In the genomic region with DNA sequence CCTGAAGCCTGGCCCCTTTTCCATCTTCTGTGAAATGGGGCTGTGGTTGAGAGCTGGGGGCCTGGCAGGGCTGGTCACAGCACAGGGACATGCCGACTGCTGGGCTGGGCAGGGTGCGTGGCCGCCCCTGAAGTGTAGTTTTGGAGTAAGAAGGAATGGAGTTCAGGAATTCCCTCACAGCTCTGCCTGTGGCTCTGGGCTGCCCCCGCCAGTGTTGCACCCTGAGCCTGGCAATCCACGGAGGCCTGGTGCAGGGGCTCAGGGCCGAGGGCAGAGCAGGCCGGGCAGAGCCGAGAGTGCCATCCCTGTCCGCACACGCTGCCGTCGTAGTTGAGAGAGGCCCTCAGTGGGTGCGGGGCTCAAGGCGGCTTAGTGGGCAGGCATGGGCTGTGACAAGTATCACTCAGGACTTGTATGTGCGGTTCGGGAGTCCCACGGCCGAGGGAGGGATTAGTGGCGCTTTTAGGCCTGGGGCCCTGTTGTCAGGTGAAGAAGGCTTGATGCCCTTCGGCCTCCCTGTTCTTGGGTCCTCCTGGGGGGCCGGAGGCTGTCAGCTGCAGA, we compare ENCODE assay signal across 22 cellular contexts. TPM values are rescaled to one million over a fixed set of nuclear protein-coding genes. Genes with fewer than 3 reads are reported as not detected.
DNase-seq lines count a peak whose midpoint lies in the region; ATAC-seq and TF ChIP-seq lines count a peak whose summit lies in the region.
"Had no signal": no experiment of that assay in that cellular context is flagged by ENCODE, and none has a peak within 500 bp of the region (broad histone marks: within the 10 kb centered on the region; RNA-seq: fewer than 3 reads in every experiment).

No MANE protein-coding gene starts in this region.

- H3K4me3 Mint-ChIP-seq in mesothelial cell of epicardium (no peak overlapping the region), type B pancreatic cell (no peak overlapping the region)
- H3K4me3 Mint-ChIP-seq: CD4-positive, CD25-positive, alpha-beta regulatory T cell; H9; IgD-negative memory B cell had no signal

- H3K4me1 ChIP-seq in right cardiac atrium (ENCODE audit: control insufficient read depth, insufficient read depth, low read length) (no peaks in the 10 kb centered on the region), endocrine pancreas (ENCODE audit: control insufficient read depth, insufficient read depth, low read length) (no peaks in the 10 kb centered on the region)

- DNase-seq in right cardiac atrium (peak in 2 of 3 donors; percentile 6 to 31), left cardiac atrium (no peak), mesothelial cell of epicardium (ENCODE audit: low spot score in 2 of 2, unreplicated experiment in 2 of 2) (no peak), type B pancreatic cell (ENCODE audit: extremely low spot score, unreplicated experiment) (no peak), lower leg skin (ENCODE audit: low spot score in 2 of 2) (no peak)
- DNase-seq in activated naive CD4-positive, alpha-beta T cell treated with anti-CD3 and anti-CD28 coated beads, Interleukin-2, amount 50 U/mL, for 16 hours: no peak
- DNase-seq: ACHN; CD4-positive, CD25-positive, alpha-beta regulatory T cell; NCI-H1092; NCI-H1436 treated with DMSO at 0.1 percent for 48 hours; NCI-H1930; NCI-H446 treated with DMSO at 0.1 percent for 48 hours; SIG-M5 had no signal

- H3K4me3 ChIP-seq in right cardiac atrium (ENCODE audit: low read length) (no peak overlapping the region), endocrine pancreas (ENCODE audit: control insufficient read depth, insufficient read depth, low read length) (no peak overlapping the region), lower leg skin (ENCODE audit: low read depth, poor library complexity, severe bottlenecking) (no peak overlapping the region)
- H3K4me3 ChIP-seq: GM23248, SK-N-MC had no signal

- H3K27ac ChIP-seq in right cardiac atrium (ENCODE audit: low read length): no peak overlapping the region
- H3K27ac ChIP-seq: GM23248, SK-N-MC had no signal

- no peak for TF ChIP-seq POLR2A in lower leg skin (IDR thresholded peaks at IDR 0.05)

- H3K27me3 ChIP-seq in right cardiac atrium (ENCODE audit: control insufficient read depth, insufficient read depth) (no peaks in the 10 kb centered on the region), endocrine pancreas (ENCODE audit: control insufficient read depth, insufficient read depth, low read length) (no peaks in the 10 kb centered on the region)
- H3K27me3 ChIP-seq: BE2C had no signal

- peaks cover 41% of the 10 kb centered on the region for H3K4me1 Mint-ChIP-seq in mesothelial cell of epicardium
- peaks cover 16% of the 10 kb centered on the region for H3K4me1 Mint-ChIP-seq in type B pancreatic cell (ENCODE audit: unreplicated experiment)

- peak overlapping the region; percentile 94 for H3K27ac Mint-ChIP-seq in mesothelial cell of epicardium
- H3K27ac Mint-ChIP-seq in type B pancreatic cell: peak overlapping the region; percentile 54
- H3K27ac Mint-ChIP-seq: CD4-positive, CD25-positive, alpha-beta regulatory T cell had no signal

- WGBS in right cardiac atrium: 95% methylated on average over 21 of the region's 21 CpGs
- 94 to 95% methylated on average over 18 to 21 of the region's 21 CpGs for WGBS in lower leg skin, 2 donors

- H3K9me3 Mint-ChIP-seq in mesothelial cell of epicardium (no peaks in the 10 kb centered on the region), type B pancreatic cell (no peaks in the 10 kb centered on the region)
- H3K9me3 Mint-ChIP-seq: IgD-negative memory B cell had no signal

- H3K36me3 ChIP-seq in endocrine pancreas (ENCODE audit: control insufficient read depth, insufficient read depth, low read length): peaks cover 8% of the 10 kb centered on the region

- H3K9ac ChIP-seq in endocrine pancreas (ENCODE audit: control insufficient read depth, insufficient read depth, low read length): peak overlapping the region; percentile 25
- H3K9ac ChIP-seq: GM23248 had no signal

- H3K27me3 Mint-ChIP-seq in mesothelial cell of epicardium (ENCODE audit: low read depth): no peaks in the 10 kb centered on the region
- H3K27me3 Mint-ChIP-seq in type B pancreatic cell: no peaks in the 10 kb centered on the region
- H3K27me3 Mint-ChIP-seq: CD4-positive, CD25-positive, alpha-beta regulatory T cell; IgD-negative memory B cell had no signal

- TF ChIP-seq CTCF in mesothelial cell of epicardium (IDR thresholded peaks at IDR 0.05; ENCODE audit: unreplicated experiment) (no peak), type B pancreatic cell (conservative IDR thresholded peaks at IDR 0.05) (no peak), lower leg skin (IDR thresholded peaks at IDR 0.05) (no peak)

- H3K9me3 ChIP-seq in right cardiac atrium (ENCODE audit: control insufficient read depth, low read length) (no peaks in the 10 kb centered on the region), endocrine pancreas (ENCODE audit: control insufficient read depth, low read length) (no peaks in the 10 kb centered on the region)
- H3K9me3 ChIP-seq: BE2C had no signal

- intact Hi-C loops in right cardiac atrium (cut with DNase I): no loop called here
- intact Hi-C loops in left cardiac atrium (cut with DNase I): no loop called here
- intact Hi-C loops in lower leg skin (cut with DNase I; ENCODE audit: low total_unique reads): no loop called here

- H3K36me3 Mint-ChIP-seq in mesothelial cell of epicardium: peaks cover 9% of the 10 kb centered on the region
- H3K36me3 Mint-ChIP-seq in type B pancreatic cell: peaks cover 19% of the 10 kb centered on the region

- no peak for ATAC-seq in right cardiac atrium
- no peak for ATAC-seq in left cardiac atrium
- ATAC-seq in HG03095 (IDR thresholded peaks at IDR 0.05; ENCODE audit: unreplicated experiment): no peak

RNA-seq across cellular contexts. Expression of a gene that starts 9.7 kb away (rescaled TPM):
- total RNA-seq in right cardiac atrium: 10 to 100 TPM; 27.1 to 40.2 (median 31.8) TPM
- 28.1 TPM for polyA plus RNA-seq in right cardiac atrium
- 10 to 100 TPM; 22.9 to 33.7 TPM for total RNA-seq in left cardiac atrium
- 189 to 202 TPM (median 196 TPM) in 3 replicates for total RNA-seq in mesothelial cell of epicardium
- 131 and 149 TPM in 2 replicates for total RNA-seq in type B pancreatic cell (ENCODE audit: low replicate concordance)
- total RNA-seq in lower leg skin: 10 to 100 TPM; 36.1 to 84.7 (median 51.0) TPM

RNA-seq across cellular contexts. Expression of a gene that starts 9.7 kb away (rescaled TPM):
- total RNA-seq in right cardiac atrium (10 to 100 TPM; 33.0 to 49.9 (median 41.4) TPM), left cardiac atrium (10 to 100 TPM; 43.6 to 47.7 TPM), mesothelial cell of epicardium (141 to 149 TPM (median 142 TPM) in 3 replicates), type B pancreatic cell (ENCODE audit: low replicate concordance) (125 and 134 TPM in 2 replicates), lower leg skin (100 to 1,000 TPM in 2 of 4 donors, 10 to 100 TPM in 2; 57.2 to 140 (median 94.9) TPM)
- polyA plus RNA-seq in right cardiac atrium: 123 TPM

RNA-seq across cellular contexts. Expression of a gene that starts 21.9 kb away (rescaled TPM):
- total RNA-seq in right cardiac atrium (under 1 TPM in 2 of 4 donors, not detected in 2; 0.09 to 0.12 TPM), left cardiac atrium (not detected), mesothelial cell of epicardium (0.84 to 1.4 TPM (median 1.2 TPM) in 3 replicates), type B pancreatic cell (ENCODE audit: low replicate concordance) (0.41 TPM in 1 of 2 replicates, not detected in the other), lower leg skin (not detected)
- not detected for polyA plus RNA-seq in right cardiac atrium
- total RNA-seq: Daoy, GM23248 had no signal
- polyA plus RNA-seq: CD4-positive, CD25-positive, alpha-beta regulatory T cell; IgD-negative memory B cell had no signal

RNA-seq across cellular contexts. Expression of a gene that starts 30.2 kb away (rescaled TPM):
- total RNA-seq in right cardiac atrium (not detected), left cardiac atrium (not detected), mesothelial cell of epicardium (0.59 to 0.60 TPM (median 0.60 TPM) in 3 replicates), type B pancreatic cell (ENCODE audit: low replicate concordance) (not detected in 2 replicates), lower leg skin (under 1 TPM in 1 of 4 donors, not detected in 3; 0.26 TPM)
- not detected for polyA plus RNA-seq in right cardiac atrium
- total RNA-seq: G401, GM23248 had no signal
- polyA plus RNA-seq: GM23248 had no signal

RNA-seq across cellular contexts. Expression of a gene that starts 56.2 kb away (rescaled TPM):
- total RNA-seq in right cardiac atrium (1 to 10 TPM; 1.0 to 3.1 (median 1.7) TPM), left cardiac atrium (1 to 10 TPM; 1.0 to 2.3 TPM), mesothelial cell of epicardium (0.11 TPM in 1 of 3 replicates, not detected in the others), type B pancreatic cell (ENCODE audit: low replicate concordance) (0.10 TPM in 1 of 2 replicates, not detected in the other), lower leg skin (under 1 TPM; 0.30 to 0.97 (median 0.76) TPM)
- polyA plus RNA-seq in right cardiac atrium: 0.84 TPM
- total RNA-seq: CD4-positive, CD25-positive, alpha-beta regulatory T cell; Daoy; G401; GM23248; H9 had no signal
- polyA plus RNA-seq: GM23248 had no signal

Comparison
In these comparisons a context has a peak if more than half of its experiments do, and no peak if none do; other contexts are left out.
1. DNase-seq: peak in right cardiac atrium (2 of 3); none in left cardiac atrium (single experiment), mesothelial cell of epicardium (0 of 2), type B pancreatic cell (single experiment), lower leg skin (0 of 2) and activated naive CD4-positive, alpha-beta T cell treated with anti-CD3 and anti-CD28 coated beads, Interleukin-2, amount 50 U/mL, for 16 hours (single experiment).